In genomic region chr17:7294614-7295153, GRCh38 we compare ENCODE assay signal across 8 cellular contexts. TPM values are rescaled to one million over a fixed set of nuclear protein-coding genes. Genes with fewer than 3 reads are reported as not detected.
DNase-seq lines count a peak whose midpoint lies in the region; ATAC-seq and TF ChIP-seq lines count a peak whose summit lies in the region.

Gene YBX2 (minus strand): TSS chr17:7294639. CDS start chr17:7294500, 139 bp downstream.

- H3K4me1 ChIP-seq in MM.1S (ENCODE audit: low read length) (peaks cover 15% of the 10 kb centered on the region; the same call in 1 of the 2 replicates), ascending aorta (peaks cover 4 to 22% of the 10 kb centered on the region in 2 donors), iPS-20b (ENCODE audit: insufficient read depth, low read length) (no peaks in the 10 kb centered on the region; the same call in 1 of the 2 replicates)

- H3K4me3 Mint-ChIP-seq in T-cell, result peak within 1 kb of the TSS; percentile 69 to 89 (median 70)

- POLR2A ChIA-PET in T-cell (lab: Charles Lee), result no interaction called here

- intact Hi-C loops in ascending aorta (cut with DNase I), result loop anchor here (5.0 kb wide), 1 partner anchor 247 kb away; no protein-coding TSS in a partner anchor

- H3K27ac ChIP-seq in MM.1S (ENCODE audit: low read length) (no peak within 1 kb of the TSS), ascending aorta (no peak within 1 kb of the TSS), iPS-20b (ENCODE audit: low read length) (no peak within 1 kb of the TSS)

- no peaks in the 10 kb centered on the region for H3K9me3 Mint-ChIP-seq in T-cell

- H3K9me2 ChIP-seq in MM.1S (replicated peaks; ENCODE audit: insufficient read depth, low read length), result no peaks in the 10 kb centered on the region

- CTCF ChIA-PET in T-cell (lab: Charles Lee), result no interaction called here

- H3K27ac Mint-ChIP-seq in T-cell, result peak within 1 kb of the TSS in 1 of 2 donors; percentile 61

- no peaks in the 10 kb centered on the region for H4K20me1 ChIP-seq in MM.1S (ENCODE audit: insufficient read depth, low read length)

- TF ChIP-seq CTCF in MM.1S (IDR thresholded peaks at IDR 0.05; ENCODE audit: low read length) (no peak), ascending aorta (IDR thresholded peaks at IDR 0.05) (no peak)

- DNase-seq in EL (peak; percentile 58), MM.1S (peak; percentile 58), T-cell (peak in 32 of 34 experiments; percentile 21 to 71 (median 53)), ascending aorta (ENCODE audit: low spot score in 2 of 2) (no peak), superior temporal gyrus (ENCODE audit: extremely low spot score) (no peak)
- DNase-seq in stimulated activated CD4-positive, alpha-beta T cell treated with anti-CD3 and anti-CD28 coated beads, Interleukin-1b, Interleukin-23, amount 100 ng/mL, for 4 hours (ENCODE audit: low read depth in 2 of 2), result peak; percentile 59 to 71

- H3K27me3 ChIP-seq in MM.1S (replicated peaks; ENCODE audit: insufficient read depth, low read length) (peaks cover 53% of the 10 kb centered on the region), ascending aorta (peaks cover 8% of the 10 kb centered on the region), iPS-20b (ENCODE audit: insufficient read depth, low read length) (peaks cover 35% of the 10 kb centered on the region)

- peak; percentile 69 to 82 (median 78) for ATAC-seq in T-cell (replicated peaks in 1 of 4)
- no peak for ATAC-seq in GM19455 (IDR thresholded peaks at IDR 0.05; ENCODE audit: unreplicated experiment)

- peaks cover 0 to 35% of the 10 kb centered on the region in 2 donors for H3K27me3 Mint-ChIP-seq in T-cell

- H2AFZ ChIP-seq in MM.1S (ENCODE audit: low read length), result peak within 1 kb of the TSS; percentile 72

- no peaks in the 10 kb centered on the region for H3K79me2 ChIP-seq in MM.1S (ENCODE audit: low read length)

- peaks cover 19 to 25% (median 21%) of the 10 kb centered on the region in 3 donors for H3K4me1 Mint-ChIP-seq in T-cell

- H3K9ac ChIP-seq in MM.1S (ENCODE audit: low read length) (no peak within 1 kb of the TSS), iPS-20b (ENCODE audit: low read depth, low read length) (no peak within 1 kb of the TSS; the same call in 1 of the 2 replicates)

- peak within 1 kb of the TSS; percentile 72 for H3K4me2 ChIP-seq in MM.1S (ENCODE audit: low read depth, low read length)

- no peaks in the 10 kb centered on the region for H3K36me3 Mint-ChIP-seq in T-cell

- H3K4me3 ChIP-seq in MM.1S (ENCODE audit: low read length) (peak within 1 kb of the TSS; percentile 51), ascending aorta (peak within 1 kb of the TSS; percentile 42 to 52), iPS-20b (ENCODE audit: low read length) (peak within 1 kb of the TSS; percentile 66)

- H3F3A ChIP-seq in MM.1S (ENCODE audit: insufficient read depth, low read length), result no peaks in the 10 kb centered on the region

- no peaks in the 10 kb centered on the region for H3K9me3 ChIP-seq in MM.1S (replicated peaks; ENCODE audit: insufficient read depth, low read length)
- H3K9me3 ChIP-seq in ascending aorta, result no peaks in the 10 kb centered on the region
- H3K9me3 ChIP-seq in iPS-20b (ENCODE audit: insufficient read depth, low read depth, low read length), result no peaks in the 10 kb centered on the region

- H3K36me3 ChIP-seq in MM.1S (replicated peaks; ENCODE audit: insufficient read depth, low read length), result no peaks in the 10 kb centered on the region
- no peaks in the 10 kb centered on the region for H3K36me3 ChIP-seq in ascending aorta
- H3K36me3 ChIP-seq in iPS-20b (ENCODE audit: insufficient read depth, low read depth, low read length), result no peaks in the 10 kb centered on the region

RNA-seq across cellular contexts. Expression of gene YBX2, which starts in this region (rescaled TPM):
- total RNA-seq in T-cell, result under 1 TPM in 4 of 5 donors, not detected in 1; 0.20 to 0.57 (median 0.45) TPM
- total RNA-seq in ascending aorta, result not detected

Comparison
In these comparisons a context has a peak if more than half of its experiments do, and no peak if none do; other contexts are left out.
1. Peak in DNase-seq and ATAC-seq in T-cell; RNA of the gene not detected or under 1 TPM.
2. DNase-seq: peak in EL (single experiment), MM.1S (single experiment) and stimulated activated CD4-positive, alpha-beta T cell treated with anti-CD3 and anti-CD28 coated beads, Interleukin-1b, Interleukin-23, amount 100 ng/mL, for 4 hours (2 of 2); none in ascending aorta (0 of 2) and superior temporal gyrus (single experiment).
3. Peak in every context shown above with its lines, with median percentiles within 50 percentile points of each other: H3K4me3 ChIP-seq.